In genomic region chr9:121206516-121207370, GRCh38 we compare ENCODE assay signal across 11 cellular contexts. TPM values are rescaled to one million over a fixed set of nuclear protein-coding genes. Genes with fewer than 3 reads are reported as not detected.
DNase-seq lines count a peak whose midpoint lies in the region; ATAC-seq and TF ChIP-seq lines count a peak whose summit lies in the region.
"Had no signal": no experiment of that assay in that cellular context is flagged by ENCODE, and none has a peak within 500 bp of the region (broad histone marks: within the 10 kb centered on the region; RNA-seq: fewer than 3 reads in every experiment).

No MANE protein-coding gene starts in this region.

- BruUV-seq in Calu3 (replicated peaks; lab: Mats Ljungman, UMichigan): no TSS peak

- TF ChIP-seq CTCF in Calu3 (IDR thresholded peaks at IDR 0.05; ENCODE audit: unreplicated experiment): no peak

- CTCF ChIA-PET in Calu3 (lab: Charles Lee): interaction anchor here (0.7 kb wide), 1 partner anchor 253 kb away, joined by 3 read pairs; no protein-coding TSS in a partner anchor

- in situ Hi-C loops in G401 (cut with HindIII; ENCODE audit: low sequenced_read_pairs): no loop called here

- no peak for ATAC-seq in CD4-positive, CD25-positive, alpha-beta regulatory T cell (ENCODE audit: low read depth in 2 of 2)
- ATAC-seq in GM19025 (IDR thresholded peaks at IDR 0.05; ENCODE audit: low read depth, unreplicated experiment) (peak; percentile 27), HG03039 (IDR thresholded peaks at IDR 0.05; ENCODE audit: unreplicated experiment) (peak; percentile 30)
- peak; percentile 53 for ATAC-seq in activated naive CD8-positive, alpha-beta T cell treated with anti-CD3 and anti-CD28 coated beads, Interleukin-2, amount 50 U/mL, for 24 hours

- H3K27ac Mint-ChIP-seq in CD4-positive, CD25-positive, alpha-beta regulatory T cell: peak overlapping the region in 1 of 3 donors; percentile 36
- peak overlapping the region; percentile 56 for H3K27ac Mint-ChIP-seq in activated naive CD8-positive, alpha-beta T cell treated with anti-CD3 and anti-CD28 coated beads, Interleukin-2, amount 50 U/mL, for 24 hours
- no peak overlapping the region for H3K27ac Mint-ChIP-seq in Calu3 (ENCODE audit: unreplicated experiment)

- H3K9me3 Mint-ChIP-seq in CD4-positive, CD25-positive, alpha-beta regulatory T cell: peaks cover 0 to 1% (median 0%) of the 10 kb centered on the region in 7 donors
- H3K9me3 Mint-ChIP-seq in activated naive CD8-positive, alpha-beta T cell treated with anti-CD3 and anti-CD28 coated beads, Interleukin-2, amount 50 U/mL, for 24 hours: no peaks in the 10 kb centered on the region
- H3K9me3 Mint-ChIP-seq in Calu3 (ENCODE audit: low read depth, unreplicated experiment): no peaks in the 10 kb centered on the region

- no peaks in the 10 kb centered on the region for H3K36me3 Mint-ChIP-seq in CD4-positive, CD25-positive, alpha-beta regulatory T cell
- H3K36me3 Mint-ChIP-seq in activated naive CD8-positive, alpha-beta T cell treated with anti-CD3 and anti-CD28 coated beads, Interleukin-2, amount 50 U/mL, for 24 hours (ENCODE audit: low read depth): peaks cover 5% of the 10 kb centered on the region
- H3K36me3 Mint-ChIP-seq in Calu3 (ENCODE audit: insufficient read depth, unreplicated experiment): peaks cover 6% of the 10 kb centered on the region

- H3K27ac ChIP-seq in CD4-positive, CD25-positive, alpha-beta regulatory T cell (ENCODE audit: insufficient read depth, low read length, poor library complexity, severe bottlenecking): peak overlapping the region; percentile 18
- H3K27ac ChIP-seq: parathyroid adenoma, RWPE1 had no signal

- peaks cover 17% of the 10 kb centered on the region for H3K4me1 ChIP-seq in CD4-positive, CD25-positive, alpha-beta regulatory T cell (ENCODE audit: control insufficient read depth, insufficient read depth, low read length, poor library complexity, severe bottlenecking)
- H3K4me1 ChIP-seq: parathyroid adenoma had no signal

- intact Hi-C loops in Calu3 (cut with micrococcal nuclease; ENCODE audit: unreplicated experiment): no loop called here

- DNase-seq in CD4-positive, CD25-positive, alpha-beta regulatory T cell: no peak
- no peak for DNase-seq in activated naive CD8-positive, alpha-beta T cell treated with anti-CD3 and anti-CD28 coated beads, Interleukin-2, amount 50 U/mL, for 24 hours
- DNase-seq in G401 (ENCODE audit: low spot score) (no peak), occipital lobe (lab: John Stamatoyannopoulos, UW) (no peak), Calu3 (no peak), NCI-H146 (lab: John Stamatoyannopoulos, UW) (no peak)
- DNase-seq: activated gamma-delta T cell had no signal

- H3K4me3 ChIP-seq in CD4-positive, CD25-positive, alpha-beta regulatory T cell (ENCODE audit: low read depth, low read length): peak overlapping the region; percentile 6

- peaks cover 5% of the 10 kb centered on the region for H3K27me3 Mint-ChIP-seq in CD4-positive, CD25-positive, alpha-beta regulatory T cell
- H3K27me3 Mint-ChIP-seq in activated naive CD8-positive, alpha-beta T cell treated with anti-CD3 and anti-CD28 coated beads, Interleukin-2, amount 50 U/mL, for 24 hours: peaks cover 5% of the 10 kb centered on the region
- no peaks in the 10 kb centered on the region for H3K27me3 Mint-ChIP-seq in Calu3 (ENCODE audit: unreplicated experiment)

- peaks cover 17 to 37% (median 26%) of the 10 kb centered on the region in 4 donors for H3K4me1 Mint-ChIP-seq in CD4-positive, CD25-positive, alpha-beta regulatory T cell
- H3K4me1 Mint-ChIP-seq in activated naive CD8-positive, alpha-beta T cell treated with anti-CD3 and anti-CD28 coated beads, Interleukin-2, amount 50 U/mL, for 24 hours: peaks cover 32% of the 10 kb centered on the region
- H3K4me1 Mint-ChIP-seq in Calu3 (ENCODE audit: low read depth, unreplicated experiment): no peaks in the 10 kb centered on the region

- no peaks in the 10 kb centered on the region for H3K36me3 ChIP-seq in CD4-positive, CD25-positive, alpha-beta regulatory T cell (ENCODE audit: control insufficient read depth, insufficient read depth, low read length)

- H3K4me3 Mint-ChIP-seq in CD4-positive, CD25-positive, alpha-beta regulatory T cell: no peak overlapping the region
- peak overlapping the region; percentile 38 for H3K4me3 Mint-ChIP-seq in activated naive CD8-positive, alpha-beta T cell treated with anti-CD3 and anti-CD28 coated beads, Interleukin-2, amount 50 U/mL, for 24 hours
- no peak overlapping the region for H3K4me3 Mint-ChIP-seq in Calu3 (ENCODE audit: low read depth, unreplicated experiment)

- no peaks in the 10 kb centered on the region for H3K9me3 ChIP-seq in CD4-positive, CD25-positive, alpha-beta regulatory T cell (ENCODE audit: control insufficient read depth in 2 of 2, low read length in 2 of 2)

- H3K27me3 ChIP-seq in CD4-positive, CD25-positive, alpha-beta regulatory T cell (ENCODE audit: control insufficient read depth, insufficient read depth, low read length): no peaks in the 10 kb centered on the region

RNA-seq across cellular contexts. Expression of gene RAB14, which starts 5.1 kb away (rescaled TPM):
- total RNA-seq in CD4-positive, CD25-positive, alpha-beta regulatory T cell: 56.8 TPM
- polyA plus RNA-seq in CD4-positive, CD25-positive, alpha-beta regulatory T cell: 10 to 100 TPM; 36.8 to 54.7 (median 45.1) TPM
- total RNA-seq in G401 (2014; rRNA removed; shearing (Covaris generic)): 23.8 and 32.8 TPM in 2 replicates
- 64.3 TPM for total RNA-seq in occipital lobe
- total RNA-seq in Calu3 (2022): 42.5 and 44.2 TPM in 2 replicates

Comparison
In these comparisons a context has a peak if more than half of its experiments do, and no peak if none do; other contexts are left out.
1. ATAC-seq: peak in GM19025 (single experiment), HG03039 (single experiment) and activated naive CD8-positive, alpha-beta T cell treated with anti-CD3 and anti-CD28 coated beads, Interleukin-2, amount 50 U/mL, for 24 hours (single experiment); none in CD4-positive, CD25-positive, alpha-beta regulatory T cell (0 of 2).